Comparison of ENCODE assay signal across 8 cellular contexts in the genomic region with DNA sequence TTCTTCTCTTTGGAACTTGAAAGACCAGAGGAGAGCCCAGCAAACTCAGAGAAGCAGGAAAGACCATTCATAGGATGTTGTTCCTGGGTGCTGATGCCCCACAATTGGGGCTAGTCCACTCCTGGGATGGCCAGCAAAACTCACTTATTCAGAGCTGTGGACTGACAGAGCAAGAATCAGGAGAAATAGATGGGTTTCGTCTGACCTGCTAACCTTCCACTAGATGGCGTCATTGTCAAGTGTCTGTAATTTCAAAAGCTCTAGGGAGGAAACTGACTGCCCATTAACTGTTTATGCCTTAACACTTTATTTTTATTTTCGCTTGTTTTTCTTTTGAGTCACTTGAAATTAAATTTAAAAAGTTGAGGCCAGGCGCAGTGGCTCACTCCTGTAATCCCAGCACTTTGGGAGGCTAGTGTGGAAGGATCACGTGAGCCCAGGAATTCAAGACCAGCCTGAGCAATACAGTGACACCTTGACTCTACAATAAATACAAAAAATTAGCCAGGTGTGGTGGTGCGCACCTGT. TPM values are rescaled to one million over a fixed set of nuclear protein-coding genes. Genes with fewer than 3 reads are reported as not detected.
A peak's percentile ranks its signal among the peaks of the same experiment; 100 is the strongest.
DNase-seq lines count a peak whose midpoint lies in the region; ATAC-seq, FAIRE-seq and TF ChIP-seq lines count a peak whose summit lies in the region.

No MANE protein-coding gene starts in this region.

- peaks cover 2% of the 10 kb centered on the region; the same call in 1 of the 2 replicates for H3K27me3 ChIP-seq in BJ (ENCODE audit: control insufficient read depth, insufficient read depth, low read length)
- H3K27me3 ChIP-seq in dorsolateral prefrontal cortex: no peaks in the 10 kb centered on the region

- CTCF ChIA-PET in BJ (lab: Yijun Ruan, JAX): interaction anchor here (0.7 to 15.3 kb wide), 36 partner anchors 9 to 357 kb away, joined by 3 to 481 read pairs (median 4); a partner anchor contains a TSS

- intact Hi-C loops in dorsolateral prefrontal cortex (cut with DNase I): loop anchor here in 1 of 2 donors (5.0 to 10.0 kb wide), 2 partner anchors 65 to 227 kb away; no protein-coding TSS in a partner anchor

- H3K9ac ChIP-seq in SK-N-MC (ENCODE audit: insufficient read length): no peak overlapping the region

- ATAC-seq in GM19468 (IDR thresholded peaks at IDR 0.05; ENCODE audit: extremely low read depth, unreplicated experiment) (peak; percentile 39), HG03095 (IDR thresholded peaks at IDR 0.05; ENCODE audit: unreplicated experiment) (no peak)

- POLR2A ChIA-PET in BJ (lab: Charles Lee): no interaction called here

- DNase-seq in BJ (ENCODE audit: low read depth) (peak; percentile 15), NCI-H146 treated with DMSO at 0.1 percent for 48 hours (lab: John Stamatoyannopoulos, UW; ENCODE audit: unreplicated experiment) (peak; percentile 81), SK-N-MC (ENCODE audit: low read depth, low spot score) (peak; percentile 48), dorsolateral prefrontal cortex (no peak), lung microvascular endothelial cell (ENCODE audit: low read depth in 2 of 2) (peak; percentile 85 to 88), urothelium cell line (ENCODE audit: low spot score) (peak; percentile 78)

- H3K27ac ChIP-seq in SK-N-MC (no peak overlapping the region), dorsolateral prefrontal cortex (no peak overlapping the region)

- TF ChIP-seq CTCF in BJ (IDR thresholded peaks at IDR 0.05; ENCODE audit: insufficient read depth, low read depth, low read length): peak; percentile 71
- TF ChIP-seq CTCF in dorsolateral prefrontal cortex (IDR thresholded peaks at IDR 0.05 in 54 of 56, conservative IDR thresholded peaks at IDR 0.05 in 2 of 56; ENCODE audit: low read depth in 1 of 56, partially characterized antibody in 56 of 56): peak; percentile 62 to 93 (median 81)

- no peak overlapping the region for H3K4me3 ChIP-seq in BJ (ENCODE audit: low read depth, low read length)
- no peak overlapping the region for H3K4me3 ChIP-seq in SK-N-MC
- no peak overlapping the region for H3K4me3 ChIP-seq in dorsolateral prefrontal cortex

- no peak for FAIRE-seq in urothelium cell line (lab: Jason Lieb, UNC)

- no peaks in the 10 kb centered on the region for H3K9me3 ChIP-seq in SK-N-MC (ENCODE audit: low read depth, low read length)

- H3K36me3 ChIP-seq in BJ (ENCODE audit: control insufficient read depth, insufficient read depth, low read length): no peaks in the 10 kb centered on the region
- no peaks in the 10 kb centered on the region for H3K36me3 ChIP-seq in SK-N-MC (ENCODE audit: insufficient read depth, low read length)

RNA-seq across cellular contexts. Expression of a gene that starts 28.7 kb away (rescaled TPM):
- 0.75 and 1.8 TPM in 2 replicates for polyA plus RNA-seq in BJ (2011; rRNA removed)
- 0.31 and 0.76 TPM in 2 replicates for polyA minus RNA-seq in BJ (2011; rRNA and poly(A)+ RNA removed)
- total RNA-seq in dorsolateral prefrontal cortex (10 to 100 TPM in 9 of 120 experiments, 1 to 10 TPM in 111; 1.1 to 16.6 (median 4.9) TPM), lung microvascular endothelial cell (0.60 and 0.65 TPM in 2 replicates)

RNA-seq across cellular contexts. Expression of a gene that starts 29.5 kb away (rescaled TPM):
- polyA plus RNA-seq in BJ (2011; rRNA removed): 0.01 and 0.07 TPM in 2 replicates
- not detected in 2 replicates for polyA minus RNA-seq in BJ (2011; rRNA and poly(A)+ RNA removed)
- 100 to 1,000 TPM in 3 of 120 experiments, 10 to 100 TPM in 117; 22.1 to 136 (median 49.2) TPM for total RNA-seq in dorsolateral prefrontal cortex
- total RNA-seq in lung microvascular endothelial cell: 395 and 423 TPM in 2 replicates

Comparison
In these comparisons a context has a peak if more than half of its experiments do, and no peak if none do; other contexts are left out.
1. DNase-seq: peak in BJ (single experiment), NCI-H146 treated with DMSO at 0.1 percent for 48 hours (single experiment), SK-N-MC (single experiment), lung microvascular endothelial cell (2 of 2) and urothelium cell line (single experiment); none in dorsolateral prefrontal cortex (0 of 10).